11 cellular contexts compared by ENCODE assay signal in genomic region chr19:42923106-42923505, GRCh38. TPM values are rescaled to one million over a fixed set of nuclear protein-coding genes. Genes with fewer than 3 reads are reported as not detected.
A peak's percentile ranks its signal among the peaks of the same experiment; 100 is the strongest.
DNase-seq lines count a peak whose midpoint lies in the region; ATAC-seq and TF ChIP-seq lines count a peak whose summit lies in the region.
"Not testable (repeated sequence)": the region's sequence is repeated elsewhere in the genome, so short reads cannot be mapped to it uniquely, and the experiment has no call there.
"Had no signal": no experiment of that assay in that cellular context is flagged by ENCODE, and none has a peak within 500 bp of the region (broad histone marks: within the 10 kb centered on the region; RNA-seq: fewer than 3 reads in every experiment).

No MANE protein-coding gene starts in this region.

- H3K27me3 ChIP-seq in lower lobe of right lung (ENCODE audit: low read depth); suprapubic skin: not testable (repeated sequence)

- not testable (repeated sequence) for H3K9me3 ChIP-seq in lower lobe of right lung, suprapubic skin

- WGBS in suprapubic skin = 47% methylated on average over 9 of the region's 9 CpGs

- not testable (repeated sequence) for H3K4me1 ChIP-seq in lower lobe of right lung, suprapubic skin

- not testable (repeated sequence) for H3K36me3 ChIP-seq in lower lobe of right lung, suprapubic skin

- not testable (repeated sequence) for ATAC-seq in lower lobe of right lung

- not testable (repeated sequence) for TF ChIP-seq EP300 in suprapubic skin (IDR thresholded peaks at IDR 0.05)

- in situ Hi-C loops in SK-MEL-5 (cut with HindIII; ENCODE audit: low pct_unique_long_range_greater_than_20kb, low sequenced_read_pairs) = not testable (repeated sequence)

- H3K4me3 ChIP-seq in lower lobe of right lung, suprapubic skin: not testable (repeated sequence)

- DNase-seq in COR-L47 (lab: John Stamatoyannopoulos, UW) (peak; percentile 33), HCEC 1CT (peak; percentile 61), NCI-H2029 (lab: John Stamatoyannopoulos, UW) (peak; percentile 17), SK-MEL-5 (ENCODE audit: low read depth, low spot score) (peak; percentile 66), fibroblast of gingiva (ENCODE audit: low read depth) (peak; percentile 56), suprapubic skin (ENCODE audit: low spot score in 2 of 2) (peak in 1 of 2 donors; percentile 59)
- peak; percentile 17 for DNase-seq in activated naive CD4-positive, alpha-beta T cell treated with anti-CD3 and anti-CD28 coated beads, Interleukin-2, amount 50 U/mL, for 16 hours
- DNase-seq in lower lobe of right lung = not testable (repeated sequence)

- intact Hi-C loops in lower lobe of right lung (cut with DNase I) = not testable (repeated sequence)

- TF ChIP-seq POLR2A in suprapubic skin (IDR thresholded peaks at IDR 0.05) = not testable (repeated sequence)

- TF ChIP-seq CTCF in lower lobe of right lung (IDR thresholded peaks at IDR 0.05) (peak; percentile 49), suprapubic skin (IDR thresholded peaks at IDR 0.05) (peak; percentile 12 to 39)

- not testable (repeated sequence) for H3K27ac ChIP-seq in lower lobe of right lung, suprapubic skin

RNA-seq across cellular contexts. Expression of gene PSG6, which starts 5.4 kb away (rescaled TPM):
- total RNA-seq in SK-MEL-5 (2014; rRNA removed; shearing (Covaris generic)) = not detected in 2 replicates
- polyA plus RNA-seq in SK-MEL-5 (2015; cell fraction: cytosol; rRNA removed) = not detected in 2 replicates
- polyA plus RNA-seq in SK-MEL-5 (2015; cell fraction: nucleus; rRNA removed) = not detected in 2 replicates
- total RNA-seq in lower lobe of right lung (not detected), suprapubic skin (not detected)
- total RNA-seq: gastroesophageal sphincter; naive thymus-derived CD4-positive, alpha-beta T cell; ureter had no signal
- polyA plus RNA-seq: naive thymus-derived CD4-positive, alpha-beta T cell had no signal

RNA-seq across cellular contexts. Expression of gene PSG7, which starts 13.9 kb away (rescaled TPM):
- total RNA-seq in SK-MEL-5 (2014; rRNA removed; shearing (Covaris generic)) = not detected in 2 replicates
- not detected in 2 replicates for polyA plus RNA-seq in SK-MEL-5 (2015; cell fraction: cytosol; rRNA removed)
- not detected in 2 replicates for polyA plus RNA-seq in SK-MEL-5 (2015; cell fraction: nucleus; rRNA removed)
- total RNA-seq in lower lobe of right lung = not detected
- total RNA-seq in suprapubic skin = under 1 TPM in 3 of 4 donors, not detected in 1; 0.45 to 0.59 (median 0.52) TPM
- total RNA-seq: naive thymus-derived CD4-positive, alpha-beta T cell; ureter had no signal
- polyA plus RNA-seq: naive thymus-derived CD4-positive, alpha-beta T cell had no signal

RNA-seq across cellular contexts. Expression of gene PSG1, which starts 43.6 kb away (rescaled TPM):
- not detected in 2 replicates for total RNA-seq in SK-MEL-5 (2014; rRNA removed; shearing (Covaris generic))
- not detected in 2 replicates for polyA plus RNA-seq in SK-MEL-5 (2015; cell fraction: cytosol; rRNA removed)
- not detected in 2 replicates for polyA plus RNA-seq in SK-MEL-5 (2015; cell fraction: nucleus; rRNA removed)
- total RNA-seq in lower lobe of right lung = not detected
- total RNA-seq in suprapubic skin = not detected
- total RNA-seq: ureter had no signal
- polyA plus RNA-seq: naive thymus-derived CD4-positive, alpha-beta T cell had no signal
